8 cellular contexts compared by ENCODE assay signal in genomic region chrX:107673933-107674479, GRCh38. TPM values are rescaled to one million over a fixed set of nuclear protein-coding genes. Genes with fewer than 3 reads are reported as not detected.
DNase-seq lines count a peak whose midpoint lies in the region; ATAC-seq, FAIRE-seq and TF ChIP-seq lines count a peak whose summit lies in the region.

No MANE protein-coding gene starts in this region.

- peak overlapping the region; percentile 71 for H3K4me2 ChIP-seq in OCI-LY3 (ENCODE audit: low read length)
- H3K4me2 ChIP-seq in smooth muscle cell, result peak overlapping the region; percentile 69

- peaks cover 57% of the 10 kb centered on the region for H3K4me1 Mint-ChIP-seq in activated T-cell treated with anti-CD3 and anti-CD28 coated beads, Interleukin-2, amount 50 U/mL, for 4 hours (ENCODE audit: low read depth)

- H4K20me1 ChIP-seq in OCI-LY3 (ENCODE audit: insufficient read depth, low read length) (no peaks in the 10 kb centered on the region), smooth muscle cell (ENCODE audit: low read depth) (no peaks in the 10 kb centered on the region)

- H3K36me3 Mint-ChIP-seq in activated T-cell treated with anti-CD3 and anti-CD28 coated beads, Interleukin-2, amount 50 U/mL, for 4 hours (ENCODE audit: insufficient read depth), result no peaks in the 10 kb centered on the region

- no peak overlapping the region for H3K4me3 ChIP-seq in OCI-LY3 (ENCODE audit: low read length)
- no peak overlapping the region for H3K4me3 ChIP-seq in smooth muscle cell

- FAIRE-seq in frontal cortex (lab: Jason Lieb, UNC) (no peak), D721Med (lab: Jason Lieb, UNC) (no peak)

- H3K9ac ChIP-seq in OCI-LY3 (ENCODE audit: low read length), result no peak overlapping the region
- peak overlapping the region; percentile 90 for H3K9ac ChIP-seq in smooth muscle cell (ENCODE audit: low read depth)

- DNase-seq in activated T-cell treated with anti-CD3 and anti-CD28 coated beads, Interleukin-2, amount 50 U/mL, for 4 hours, result peak; percentile 85
- peak in 1 of 2 donors; percentile 42 for DNase-seq in foreskin keratinocyte
- DNase-seq in smooth muscle cell (lab: John Stamatoyannopoulos, UW; ENCODE audit: unreplicated experiment), result peak; percentile 24
- no peak for DNase-seq in frontal cortex (ENCODE audit: low spot score in 2 of 2)
- DNase-seq in D721Med (ENCODE audit: insufficient read length, low spot score), result no peak

- H3K27me3 ChIP-seq in OCI-LY3 (ENCODE audit: low read depth, low read length) (peaks cover 13% of the 10 kb centered on the region; the same call in 1 of the 2 replicates), foreskin keratinocyte (no peaks in the 10 kb centered on the region), smooth muscle cell (ENCODE audit: low read depth) (no peaks in the 10 kb centered on the region)

- no peaks in the 10 kb centered on the region for H3K79me2 ChIP-seq in OCI-LY3 (ENCODE audit: low read length)
- no peaks in the 10 kb centered on the region for H3K79me2 ChIP-seq in smooth muscle cell (ENCODE audit: low read depth)

- peaks cover 29% of the 10 kb centered on the region for H3F3A ChIP-seq in smooth muscle cell (ENCODE audit: low read depth)

- H3K9me3 Mint-ChIP-seq in activated T-cell treated with anti-CD3 and anti-CD28 coated beads, Interleukin-2, amount 50 U/mL, for 4 hours, result no peaks in the 10 kb centered on the region

- no peaks in the 10 kb centered on the region for H3K9me3 ChIP-seq in OCI-LY3 (ENCODE audit: insufficient read depth, low read length)
- H3K9me3 ChIP-seq in smooth muscle cell (replicated peaks; ENCODE audit: low read depth), result no peaks in the 10 kb centered on the region

- H3K27ac ChIP-seq in OCI-LY3 (ENCODE audit: low read length), result no peak overlapping the region
- H3K27ac ChIP-seq in foreskin keratinocyte, result peak overlapping the region; percentile 89
- H3K27ac ChIP-seq in smooth muscle cell (ENCODE audit: low read depth), result peak overlapping the region; percentile 99

- no peaks in the 10 kb centered on the region for H3K27me3 Mint-ChIP-seq in activated T-cell treated with anti-CD3 and anti-CD28 coated beads, Interleukin-2, amount 50 U/mL, for 4 hours (ENCODE audit: low read depth)

- TF ChIP-seq CTCF in OCI-LY3 (IDR thresholded peaks at IDR 0.05; ENCODE audit: low read depth, low read length), result no peak
- TF ChIP-seq CTCF in foreskin keratinocyte (conservative IDR thresholded peaks at IDR 0.05), result no peak
- no peak for TF ChIP-seq CTCF in smooth muscle cell (IDR thresholded peaks at IDR 0.05; ENCODE audit: borderline replicate concordance, insufficient read depth, poor library complexity, severe bottlenecking)
- TF ChIP-seq CTCF in D721Med (IDR thresholded peaks at IDR 0.05; ENCODE audit: insufficient read depth, missing control alignments), result no peak

- H3K4me1 ChIP-seq in OCI-LY3 (ENCODE audit: low read length) (peaks cover 22% of the 10 kb centered on the region), foreskin keratinocyte (peaks cover 24% of the 10 kb centered on the region), smooth muscle cell (ENCODE audit: low read depth) (peaks cover 9% of the 10 kb centered on the region)

- ATAC-seq in GM18508 (IDR thresholded peaks at IDR 0.05; ENCODE audit: insufficient read depth, unreplicated experiment), result peak; percentile 89
- ATAC-seq in HG02852 (IDR thresholded peaks at IDR 0.05; ENCODE audit: unreplicated experiment), result peak; percentile 79
- peak; percentile 84 to 85 for ATAC-seq in activated T-cell treated with anti-CD3 and anti-CD28 coated beads, Interleukin-2, amount 50 U/mL, for 4 hours
- peak; percentile 61 for ATAC-seq in foreskin keratinocyte

- H3K4me3 Mint-ChIP-seq in activated T-cell treated with anti-CD3 and anti-CD28 coated beads, Interleukin-2, amount 50 U/mL, for 4 hours, result peak overlapping the region; percentile 89

- H2AFZ ChIP-seq in OCI-LY3 (ENCODE audit: low read depth, low read length) (no peak overlapping the region), smooth muscle cell (ENCODE audit: low read depth) (no peak overlapping the region)

- no peaks in the 10 kb centered on the region for H3K36me3 ChIP-seq in OCI-LY3 (replicated peaks; ENCODE audit: low read depth, low read length)
- H3K36me3 ChIP-seq in smooth muscle cell (ENCODE audit: low read depth), result no peaks in the 10 kb centered on the region

- 65% methylated on average over 7 of the region's 7 CpGs for WGBS in smooth muscle cell (ENCODE audit: low lambda C conversion rate)

RNA-seq across cellular contexts. Expression of gene PRPS1, which starts 45.7 kb away (rescaled TPM):
- 100 to 1,000 TPM; 151 to 154 (median 153) TPM for total RNA-seq in activated T-cell treated with anti-CD3 and anti-CD28 coated beads, Interleukin-2, amount 50 U/mL, for 4 hours
- total RNA-seq in foreskin keratinocyte (33.6 and 41.7 TPM in 2 replicates), smooth muscle cell (60.5 and 74.5 TPM in 2 replicates), frontal cortex (20.8 TPM)
- polyA plus RNA-seq in foreskin keratinocyte (30.9 and 37.1 TPM in 2 replicates), smooth muscle cell (40.3 and 51.7 TPM in 2 replicates)

Comparison
In these comparisons a context has a peak if more than half of its experiments do, and no peak if none do; other contexts are left out.
1. DNase-seq: peak in activated T-cell treated with anti-CD3 and anti-CD28 coated beads, Interleukin-2, amount 50 U/mL, for 4 hours (single experiment) and smooth muscle cell (single experiment); none in frontal cortex (0 of 2) and D721Med (single experiment).
2. Peak in every context shown above with its lines, with median percentiles within 50 percentile points of each other: ATAC-seq.